In the genomic region with DNA sequence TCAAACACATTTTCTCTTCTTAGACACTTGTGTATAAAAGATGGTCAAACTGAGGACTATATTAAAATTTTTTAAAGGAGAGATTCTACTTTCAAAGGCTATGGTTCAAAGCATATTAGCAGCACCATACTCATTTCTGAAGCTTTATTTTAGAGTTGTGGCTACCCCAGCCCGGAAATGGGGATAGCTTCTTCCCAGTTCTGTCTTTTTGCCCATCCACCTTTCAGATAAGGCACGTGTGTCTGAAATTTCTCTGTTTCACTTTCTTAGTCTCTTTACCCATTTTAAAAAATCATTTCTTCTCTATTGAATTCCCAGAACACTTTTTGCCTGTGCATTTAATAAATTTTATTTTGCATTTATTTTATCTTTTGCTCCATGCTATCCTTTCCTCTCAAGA, we compare ENCODE assay signal across 30 cellular contexts.
A peak's percentile ranks its signal among the peaks of the same experiment; 100 is the strongest.
DNase-seq lines count a peak whose midpoint lies in the region; ATAC-seq, FAIRE-seq and TF ChIP-seq lines count a peak whose summit lies in the region.
"Had no signal": no experiment of that assay in that cellular context is flagged by ENCODE, and none has a peak within 500 bp of the region (broad histone marks: within the 10 kb centered on the region; RNA-seq: fewer than 3 reads in every experiment).

No MANE protein-coding gene starts in this region.

- H3K36me3 Mint-ChIP-seq in activated naive CD8-positive, alpha-beta T cell treated with anti-CD3 and anti-CD28 coated beads, Interleukin-2, amount 50 U/mL, for 24 hours (ENCODE audit: low read depth) = no peaks in the 10 kb centered on the region
- H3K36me3 Mint-ChIP-seq: CD4-positive, CD25-positive, alpha-beta regulatory T cell had no signal

- intact Hi-C loops in kidney (cut with DNase I) = no loop called here

- H3K27ac ChIP-seq in kidney (ENCODE audit: low read depth in 2 of 2, low read length in 2 of 2) = no peak overlapping the region
- H3K27ac ChIP-seq: A549, gastroesophageal sphincter, hepatocyte, sigmoid colon, thyroid gland, WERI-Rb-1 had no signal

- no peaks in the 10 kb centered on the region for H3K27me3 Mint-ChIP-seq in activated naive CD8-positive, alpha-beta T cell treated with anti-CD3 and anti-CD28 coated beads, Interleukin-2, amount 50 U/mL, for 24 hours
- H3K27me3 Mint-ChIP-seq: CD4-positive, CD25-positive, alpha-beta regulatory T cell had no signal

- H3K4me1 ChIP-seq in kidney (ENCODE audit: control insufficient read depth in 1 of 2, insufficient read depth in 1 of 2, low read depth in 1 of 2, low read length in 2 of 2) = no peaks in the 10 kb centered on the region
- H3K4me1 ChIP-seq: A549, gastroesophageal sphincter, sigmoid colon, thyroid gland had no signal

- H3K9ac ChIP-seq in kidney (ENCODE audit: low read length in 2 of 2) = no peak overlapping the region

- H3K9me3 Mint-ChIP-seq in activated naive CD8-positive, alpha-beta T cell treated with anti-CD3 and anti-CD28 coated beads, Interleukin-2, amount 50 U/mL, for 24 hours = no peaks in the 10 kb centered on the region
- H3K9me3 Mint-ChIP-seq: CD4-positive, CD25-positive, alpha-beta regulatory T cell; nephron had no signal

- H3K4me3 Mint-ChIP-seq in activated naive CD8-positive, alpha-beta T cell treated with anti-CD3 and anti-CD28 coated beads, Interleukin-2, amount 50 U/mL, for 24 hours = no peak overlapping the region
- H3K4me3 Mint-ChIP-seq: activated naive CD8-positive, alpha-beta T cell; CD4-positive, CD25-positive, alpha-beta regulatory T cell; HFFc6; nephron had no signal

- FAIRE-seq in kidney (lab: Jason Lieb, UNC) = no peak
- FAIRE-seq: A549, bronchial epithelial cell, colon, G401.6 had no signal

- no peaks in the 10 kb centered on the region for H3K36me3 ChIP-seq in kidney (ENCODE audit: control insufficient read depth in 1 of 2, insufficient read depth in 2 of 2, low read length in 2 of 2)
- H3K36me3 ChIP-seq: gastroesophageal sphincter, sigmoid colon, thyroid gland, WERI-Rb-1 had no signal

- H3K4me1 Mint-ChIP-seq in activated naive CD8-positive, alpha-beta T cell treated with anti-CD3 and anti-CD28 coated beads, Interleukin-2, amount 50 U/mL, for 24 hours = no peaks in the 10 kb centered on the region
- H3K4me1 Mint-ChIP-seq: CD4-positive, CD25-positive, alpha-beta regulatory T cell had no signal

- DNase-seq in MV-4-11 (lab: John Stamatoyannopoulos, UW) = no peak
- DNase-seq in SHP77 (lab: John Stamatoyannopoulos, UW) = no peak
- DNase-seq in activated naive CD8-positive, alpha-beta T cell treated with anti-CD3 and anti-CD28 coated beads, Interleukin-2, amount 50 U/mL, for 24 hours = no peak
- no peak for DNase-seq in kidney
- DNase-seq: activated CD4-positive, alpha-beta T cell treated with anti-CD3 and anti-CD28 coated beads for 48 hours; activated CD8-positive, alpha-beta memory T cell treated with anti-CD3 and anti-CD28 coated beads for 24 hours; anterior cingulate cortex; Calu3; CD4-positive, CD25-positive, alpha-beta regulatory T cell; DMS79; GOT3; HFFc6; Kasumi-1; NCI-H1694; sigmoid colon; stimulated activated CD4-positive, alpha-beta T cell treated with anti-CD3 and anti-CD28 coated beads, Interleukin-4, amount 100 ng/mL, for 1 hour; thyroid gland; WERI-Rb-1 had no signal

- no peaks in the 10 kb centered on the region for H3K9me3 ChIP-seq in kidney (ENCODE audit: control insufficient read depth in 1 of 2, low read length in 2 of 2)
- H3K9me3 ChIP-seq: sigmoid colon, thyroid gland had no signal

- no peak for TF ChIP-seq CTCF in kidney (IDR thresholded peaks at IDR 0.05; ENCODE audit: borderline replicate concordance, extremely low read depth, insufficient read depth)

- ATAC-seq in GM18499 (IDR thresholded peaks at IDR 0.05; ENCODE audit: insufficient read depth, unreplicated experiment) = peak; percentile 49
- ATAC-seq in GM19438 (IDR thresholded peaks at IDR 0.05; ENCODE audit: low read depth, unreplicated experiment) = peak; percentile 73
- ATAC-seq in GM21529 (IDR thresholded peaks at IDR 0.05; ENCODE audit: unreplicated experiment) = peak; percentile 73
- ATAC-seq in HG03342 (IDR thresholded peaks at IDR 0.05; ENCODE audit: unreplicated experiment) = peak; percentile 57
- ATAC-seq in activated naive CD8-positive, alpha-beta T cell treated with anti-CD3 and anti-CD28 coated beads, Interleukin-2, amount 50 U/mL, for 24 hours = no peak
- ATAC-seq: A549, gastroesophageal sphincter had no signal

- no peak overlapping the region for H3K4me3 ChIP-seq in kidney (ENCODE audit: low read length in 2 of 2)
- H3K4me3 ChIP-seq: A549, gastroesophageal sphincter, hepatocyte, sigmoid colon, thyroid gland had no signal

- H3K27ac Mint-ChIP-seq in activated naive CD8-positive, alpha-beta T cell treated with anti-CD3 and anti-CD28 coated beads, Interleukin-2, amount 50 U/mL, for 24 hours = no peak overlapping the region
- H3K27ac Mint-ChIP-seq: activated naive CD8-positive, alpha-beta T cell; CD4-positive, CD25-positive, alpha-beta regulatory T cell; HFFc6; nephron had no signal
